In the genomic region with DNA sequence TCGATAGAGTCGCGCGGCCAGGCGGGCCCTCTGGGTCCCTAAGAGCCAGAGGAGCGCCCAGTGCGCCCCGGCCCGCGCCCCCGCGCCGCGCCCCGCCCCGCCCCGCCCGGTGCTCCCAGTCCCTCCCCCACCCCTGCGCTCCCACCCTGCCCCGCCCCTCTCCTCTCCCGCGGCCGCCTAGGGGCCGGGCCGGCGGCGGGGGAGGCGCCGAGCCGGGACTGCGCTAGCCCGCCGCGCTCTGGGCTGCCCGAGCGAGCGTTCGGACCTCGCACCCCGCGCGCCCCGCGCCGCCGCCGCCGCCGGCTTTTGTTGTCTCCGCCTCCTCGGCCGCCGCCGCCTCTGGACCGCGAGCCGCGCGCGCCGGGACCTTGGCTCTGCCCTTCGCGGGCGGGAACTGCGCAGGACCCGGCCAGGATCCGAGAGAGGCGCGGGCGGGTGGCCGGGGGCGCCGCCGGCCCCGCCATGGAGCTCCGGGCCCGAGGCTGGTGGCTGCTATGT, we compare ENCODE assay signal across 8 cellular contexts. TPM values are rescaled to one million over a fixed set of nuclear protein-coding genes. Genes with fewer than 3 reads are reported as not detected.
DNase-seq lines count a peak whose midpoint lies in the region; ATAC-seq and TF ChIP-seq lines count a peak whose summit lies in the region.

A gene with protein sequence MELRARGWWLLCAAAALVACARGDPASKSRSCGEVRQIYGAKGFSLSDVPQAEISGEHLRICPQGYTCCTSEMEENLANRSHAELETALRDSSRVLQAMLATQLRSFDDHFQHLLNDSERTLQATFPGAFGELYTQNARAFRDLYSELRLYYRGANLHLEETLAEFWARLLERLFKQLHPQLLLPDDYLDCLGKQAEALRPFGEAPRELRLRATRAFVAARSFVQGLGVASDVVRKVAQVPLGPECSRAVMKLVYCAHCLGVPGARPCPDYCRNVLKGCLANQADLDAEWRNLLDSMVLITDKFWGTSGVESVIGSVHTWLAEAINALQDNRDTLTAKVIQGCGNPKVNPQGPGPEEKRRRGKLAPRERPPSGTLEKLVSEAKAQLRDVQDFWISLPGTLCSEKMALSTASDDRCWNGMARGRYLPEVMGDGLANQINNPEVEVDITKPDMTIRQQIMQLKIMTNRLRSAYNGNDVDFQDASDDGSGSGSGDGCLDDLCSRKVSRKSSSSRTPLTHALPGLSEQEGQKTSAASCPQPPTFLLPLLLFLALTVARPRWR (plus strand): TSS at position 207 of the 498 bp plus-strand sequence. CDS start 256 bp downstream, at position 463.

- POLR2A ChIA-PET in AG04449 (lab: Yijun Ruan, JAX): interaction anchor here (0.9 kb wide), 1 partner anchor 59 kb away, joined by 3 read pairs; no protein-coding TSS in a partner anchor
- POLR2A ChIA-PET in PC-3 (lab: Charles Lee; ENCODE audit: unreplicated experiment): interaction anchor here (1.6 kb wide), 1 partner anchor 65 kb away, joined by 11 read pairs; no protein-coding TSS in a partner anchor

- H3K4me3 ChIP-seq in AG04449 (ENCODE audit: low read depth, low read length): peak within 1 kb of the TSS; percentile 66
- H3K4me3 ChIP-seq in PC-3 (ENCODE audit: low read length): peak within 1 kb of the TSS; percentile 95

- peak within 1 kb of the TSS; percentile 100 for H3K4me2 ChIP-seq in PC-3 (ENCODE audit: low read length)

- peaks cover 35% of the 10 kb centered on the region for H3K79me2 ChIP-seq in PC-3 (ENCODE audit: low read length)

- no peaks in the 10 kb centered on the region for H3K9me2 ChIP-seq in PC-3 (replicated peaks; ENCODE audit: low read length)

- DNase-seq in AG04449 (ENCODE audit: low read depth, low spot score): no peak
- DNase-seq in PC-3: peak; percentile 83
- DNase-seq in anterior cingulate cortex (lab: John Stamatoyannopoulos, UW): peak in 39 of 58 donors; percentile 33 to 92 (median 75)
- peak; percentile 72 for DNase-seq in left cardiac atrium
- DNase-seq in posterior cingulate gyrus: peak in 7 of 10 donors; percentile 50 to 95 (median 76)

- H3K9ac ChIP-seq in PC-3 (ENCODE audit: low read length): peak within 1 kb of the TSS; percentile 98

- no peaks in the 10 kb centered on the region for H3K27me3 ChIP-seq in PC-3 (ENCODE audit: low read length)

- intact Hi-C loops in PC-3 (cut with micrococcal nuclease): loop anchor here (2.0 kb wide), 1 partner anchor 49 kb away; no protein-coding TSS in a partner anchor
- intact Hi-C loops in left cardiac atrium (cut with DNase I): loop anchor here (10.0 kb wide), 2 partner anchors 51 to 131 kb away; no protein-coding TSS in a partner anchor
- intact Hi-C loops in posterior cingulate gyrus (cut with DNase I): loop anchor here (5.0 kb wide), 1 partner anchor 283 kb away; no protein-coding TSS in a partner anchor

- CTCF ChIA-PET in AG04449 (lab: Yijun Ruan, JAX) (interaction anchor here (0.8 to 2.1 kb wide), 6 partner anchors 10 to 374 kb away, joined by 3 to 70 read pairs (median 4); no protein-coding TSS in a partner anchor), PC-3 (lab: Charles Lee) (no interaction called here)

- TF ChIP-seq CTCF in AG04449 (IDR thresholded peaks at IDR 0.05; ENCODE audit: insufficient read depth, low read length, missing control alignments): no peak
- TF ChIP-seq CTCF in PC-3 (conservative IDR thresholded peaks at IDR 0.05; ENCODE audit: low read depth, low read length): no peak

- peak within 1 kb of the TSS; percentile 73 for H2AFZ ChIP-seq in PC-3 (ENCODE audit: low read length)

- H3F3A ChIP-seq in PC-3 (ENCODE audit: low read length, unreplicated experiment): peaks cover 4% of the 10 kb centered on the region

- H3K4me1 ChIP-seq in PC-3 (ENCODE audit: insufficient read depth, low read length): peaks cover 30% of the 10 kb centered on the region

- peak; percentile 47 for ATAC-seq in HG03175 (IDR thresholded peaks at IDR 0.05; ENCODE audit: unreplicated experiment)
- ATAC-seq in PC-3: peak; percentile 59
- peak; percentile 61 to 85 for ATAC-seq in left cardiac atrium
- ATAC-seq in GM18861 (IDR thresholded peaks at IDR 0.05; ENCODE audit: unreplicated experiment): no peak

- peaks cover 27% of the 10 kb centered on the region for H4K20me1 ChIP-seq in PC-3 (ENCODE audit: low read length)

- H3K27ac ChIP-seq in PC-3 (ENCODE audit: low read length): peak within 1 kb of the TSS; percentile 97

- no peaks in the 10 kb centered on the region for H3K9me3 ChIP-seq in PC-3 (ENCODE audit: low read length)

- TF ChIP-seq POLR2A in GM15510 (IDR thresholded peaks at IDR 0.05; ENCODE audit: borderline replicate concordance, extremely low read depth, insufficient read length): peak; percentile 2

- BruUV-seq in PC-3 (replicated peaks; lab: Mats Ljungman, UMichigan): no TSS peak

- H3K36me3 ChIP-seq in PC-3 (ENCODE audit: low read depth, low read length): no peaks in the 10 kb centered on the region

RNA-seq across cellular contexts. Expression of the gene that starts here (rescaled TPM):
- 37.1 and 56.7 TPM in 2 replicates for total RNA-seq in PC-3 (2014; rRNA removed)
- total RNA-seq in left cardiac atrium: 10 to 100 TPM; 74.6 to 78.4 TPM
